9 cellular contexts compared by ENCODE assay signal in genomic region chr7:56570968-56571367, GRCh38.
"Had no signal": no experiment of that assay in that cellular context is flagged by ENCODE, and none has a peak within 500 bp of the region (broad histone marks: within the 10 kb centered on the region; RNA-seq: fewer than 3 reads in every experiment).

No MANE protein-coding gene starts in this region.

- H3K27ac ChIP-seq: KMS-11 had no signal

- DNase-seq: H9, HCEC 1CT, KBM-7 had no signal

- H3K4me3 ChIP-seq: GM23338 had no signal

- H3K9ac ChIP-seq: KMS-11 had no signal

- H3K4me2 ChIP-seq: GM23338, KMS-11 had no signal

- FAIRE-seq: H1, H54, HepG2, HTR-8/SVneo had no signal
